Comparison of ENCODE assay signal across 2 cellular contexts in the genomic region with DNA sequence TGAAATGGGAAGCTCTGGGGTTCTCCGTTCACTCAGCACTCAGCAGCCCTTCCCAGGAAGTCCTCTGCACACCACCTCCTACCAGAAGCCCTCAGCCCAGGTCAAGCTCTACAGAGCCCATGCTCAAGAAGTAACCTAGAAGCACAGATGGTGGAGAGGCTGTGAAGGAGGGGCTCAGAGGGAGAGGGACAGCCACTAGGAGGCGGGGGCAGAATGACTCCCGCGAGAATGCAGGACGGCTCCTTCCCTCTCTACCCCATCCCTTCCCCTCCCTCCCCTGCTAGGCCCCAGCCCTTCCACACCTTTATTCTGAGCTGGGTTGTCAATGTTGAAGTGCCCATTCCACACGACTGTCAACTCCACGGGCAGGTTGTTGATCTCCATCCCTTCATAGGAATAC.
TF ChIP-seq lines count a peak whose summit lies in the region.

No MANE protein-coding gene starts in this region.

TF ChIP-seq in GM23338, 12 proteins besides CTCF, POLR2A, EP300 and RAD21:
- TF ChIP-seq, protein P1, sequence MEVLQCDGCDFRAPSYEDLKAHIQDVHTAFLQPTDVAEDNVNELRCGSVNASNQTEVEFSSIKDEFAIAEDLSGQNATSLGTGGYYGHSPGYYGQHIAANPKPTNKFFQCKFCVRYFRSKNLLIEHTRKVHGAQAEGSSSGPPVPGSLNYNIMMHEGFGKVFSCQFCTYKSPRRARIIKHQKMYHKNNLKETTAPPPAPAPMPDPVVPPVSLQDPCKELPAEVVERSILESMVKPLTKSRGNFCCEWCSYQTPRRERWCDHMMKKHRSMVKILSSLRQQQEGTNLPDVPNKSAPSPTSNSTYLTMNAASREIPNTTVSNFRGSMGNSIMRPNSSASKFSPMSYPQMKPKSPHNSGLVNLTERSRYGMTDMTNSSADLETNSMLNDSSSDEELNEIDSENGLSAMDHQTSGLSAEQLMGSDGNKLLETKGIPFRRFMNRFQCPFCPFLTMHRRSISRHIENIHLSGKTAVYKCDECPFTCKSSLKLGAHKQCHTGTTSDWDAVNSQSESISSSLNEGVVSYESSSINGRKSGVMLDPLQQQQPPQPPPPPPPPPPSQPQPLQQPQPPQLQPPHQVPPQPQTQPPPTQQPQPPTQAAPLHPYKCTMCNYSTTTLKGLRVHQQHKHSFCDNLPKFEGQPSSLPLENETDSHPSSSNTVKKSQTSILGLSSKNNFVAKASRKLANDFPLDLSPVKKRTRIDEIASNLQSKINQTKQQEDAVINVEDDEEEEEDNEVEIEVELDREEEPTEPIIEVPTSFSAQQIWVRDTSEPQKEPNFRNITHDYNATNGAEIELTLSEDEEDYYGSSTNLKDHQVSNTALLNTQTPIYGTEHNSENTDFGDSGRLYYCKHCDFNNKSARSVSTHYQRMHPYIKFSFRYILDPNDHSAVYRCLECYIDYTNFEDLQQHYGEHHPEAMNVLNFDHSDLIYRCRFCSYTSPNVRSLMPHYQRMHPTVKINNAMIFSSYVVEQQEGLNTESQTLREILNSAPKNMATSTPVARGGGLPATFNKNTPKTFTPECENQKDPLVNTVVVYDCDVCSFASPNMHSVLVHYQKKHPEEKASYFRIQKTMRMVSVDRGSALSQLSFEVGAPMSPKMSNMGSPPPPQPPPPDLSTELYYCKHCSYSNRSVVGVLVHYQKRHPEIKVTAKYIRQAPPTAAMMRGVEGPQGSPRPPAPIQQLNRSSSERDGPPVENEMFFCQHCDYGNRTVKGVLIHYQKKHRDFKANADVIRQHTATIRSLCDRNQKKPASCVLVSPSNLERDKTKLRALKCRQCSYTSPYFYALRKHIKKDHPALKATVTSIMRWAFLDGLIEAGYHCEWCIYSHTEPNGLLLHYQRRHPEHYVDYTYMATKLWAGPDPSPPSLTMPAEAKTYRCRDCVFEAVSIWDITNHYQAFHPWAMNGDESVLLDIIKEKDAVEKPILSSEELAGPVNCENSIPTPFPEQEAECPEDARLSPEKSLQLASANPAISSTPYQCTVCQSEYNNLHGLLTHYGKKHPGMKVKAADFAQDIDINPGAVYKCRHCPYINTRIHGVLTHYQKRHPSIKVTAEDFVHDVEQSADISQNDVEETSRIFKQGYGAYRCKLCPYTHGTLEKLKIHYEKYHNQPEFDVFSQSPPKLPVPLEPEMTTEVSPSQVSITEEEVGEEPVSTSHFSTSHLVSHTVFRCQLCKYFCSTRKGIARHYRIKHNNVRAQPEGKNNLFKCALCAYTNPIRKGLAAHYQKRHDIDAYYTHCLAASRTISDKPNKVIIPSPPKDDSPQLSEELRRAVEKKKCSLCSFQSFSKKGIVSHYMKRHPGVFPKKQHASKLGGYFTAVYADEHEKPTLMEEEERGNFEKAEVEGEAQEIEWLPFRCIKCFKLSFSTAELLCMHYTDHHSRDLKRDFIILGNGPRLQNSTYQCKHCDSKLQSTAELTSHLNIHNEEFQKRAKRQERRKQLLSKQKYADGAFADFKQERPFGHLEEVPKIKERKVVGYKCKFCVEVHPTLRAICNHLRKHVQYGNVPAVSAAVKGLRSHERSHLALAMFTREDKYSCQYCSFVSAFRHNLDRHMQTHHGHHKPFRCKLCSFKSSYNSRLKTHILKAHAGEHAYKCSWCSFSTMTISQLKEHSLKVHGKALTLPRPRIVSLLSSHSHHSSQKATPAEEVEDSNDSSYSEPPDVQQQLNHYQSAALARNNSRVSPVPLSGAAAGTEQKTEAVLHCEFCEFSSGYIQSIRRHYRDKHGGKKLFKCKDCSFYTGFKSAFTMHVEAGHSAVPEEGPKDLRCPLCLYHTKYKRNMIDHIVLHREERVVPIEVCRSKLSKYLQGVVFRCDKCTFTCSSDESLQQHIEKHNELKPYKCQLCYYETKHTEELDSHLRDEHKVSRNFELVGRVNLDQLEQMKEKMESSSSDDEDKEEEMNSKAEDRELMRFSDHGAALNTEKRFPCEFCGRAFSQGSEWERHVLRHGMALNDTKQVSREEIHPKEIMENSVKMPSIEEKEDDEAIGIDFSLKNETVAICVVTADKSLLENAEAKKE (CRISPR knock-in tag; IDR thresholded peaks at IDR 0.05): no peak
- TF ChIP-seq, protein P2, sequence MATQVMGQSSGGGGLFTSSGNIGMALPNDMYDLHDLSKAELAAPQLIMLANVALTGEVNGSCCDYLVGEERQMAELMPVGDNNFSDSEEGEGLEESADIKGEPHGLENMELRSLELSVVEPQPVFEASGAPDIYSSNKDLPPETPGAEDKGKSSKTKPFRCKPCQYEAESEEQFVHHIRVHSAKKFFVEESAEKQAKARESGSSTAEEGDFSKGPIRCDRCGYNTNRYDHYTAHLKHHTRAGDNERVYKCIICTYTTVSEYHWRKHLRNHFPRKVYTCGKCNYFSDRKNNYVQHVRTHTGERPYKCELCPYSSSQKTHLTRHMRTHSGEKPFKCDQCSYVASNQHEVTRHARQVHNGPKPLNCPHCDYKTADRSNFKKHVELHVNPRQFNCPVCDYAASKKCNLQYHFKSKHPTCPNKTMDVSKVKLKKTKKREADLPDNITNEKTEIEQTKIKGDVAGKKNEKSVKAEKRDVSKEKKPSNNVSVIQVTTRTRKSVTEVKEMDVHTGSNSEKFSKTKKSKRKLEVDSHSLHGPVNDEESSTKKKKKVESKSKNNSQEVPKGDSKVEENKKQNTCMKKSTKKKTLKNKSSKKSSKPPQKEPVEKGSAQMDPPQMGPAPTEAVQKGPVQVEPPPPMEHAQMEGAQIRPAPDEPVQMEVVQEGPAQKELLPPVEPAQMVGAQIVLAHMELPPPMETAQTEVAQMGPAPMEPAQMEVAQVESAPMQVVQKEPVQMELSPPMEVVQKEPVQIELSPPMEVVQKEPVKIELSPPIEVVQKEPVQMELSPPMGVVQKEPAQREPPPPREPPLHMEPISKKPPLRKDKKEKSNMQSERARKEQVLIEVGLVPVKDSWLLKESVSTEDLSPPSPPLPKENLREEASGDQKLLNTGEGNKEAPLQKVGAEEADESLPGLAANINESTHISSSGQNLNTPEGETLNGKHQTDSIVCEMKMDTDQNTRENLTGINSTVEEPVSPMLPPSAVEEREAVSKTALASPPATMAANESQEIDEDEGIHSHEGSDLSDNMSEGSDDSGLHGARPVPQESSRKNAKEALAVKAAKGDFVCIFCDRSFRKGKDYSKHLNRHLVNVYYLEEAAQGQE (IDR thresholded peaks at IDR 0.05; ENCODE audit: unreplicated experiment): no peak

TF ChIP-seq in WTC11, 78 proteins besides CTCF, POLR2A, EP300 and RAD21 (continued from another document):
- TF ChIP-seq OVOL2 (CRISPR knock-in tag; IDR thresholded peaks at IDR 0.05; ENCODE audit: borderline replicate concordance) (no peak), RELA (CRISPR knock-in tag; IDR thresholded peaks at IDR 0.05; ENCODE audit: borderline replicate concordance) (no peak), ELF4 (CRISPR knock-in tag; IDR thresholded peaks at IDR 0.05; ENCODE audit: low read depth) (no peak), ZNF416 (CRISPR knock-in tag; IDR thresholded peaks at IDR 0.05) (no peak), SP1 (CRISPR knock-in tag; conservative IDR thresholded peaks at IDR 0.05) (no peak), ETV6 (CRISPR knock-in tag; IDR thresholded peaks at IDR 0.05) (no peak), PRRX2 (CRISPR knock-in tag; IDR thresholded peaks at IDR 0.05) (no peak), GTF2I (CRISPR knock-in tag; conservative IDR thresholded peaks at IDR 0.05) (no peak), MYBL2 (CRISPR knock-in tag; IDR thresholded peaks at IDR 0.05) (no peak)
- TF ChIP-seq, protein P3, sequence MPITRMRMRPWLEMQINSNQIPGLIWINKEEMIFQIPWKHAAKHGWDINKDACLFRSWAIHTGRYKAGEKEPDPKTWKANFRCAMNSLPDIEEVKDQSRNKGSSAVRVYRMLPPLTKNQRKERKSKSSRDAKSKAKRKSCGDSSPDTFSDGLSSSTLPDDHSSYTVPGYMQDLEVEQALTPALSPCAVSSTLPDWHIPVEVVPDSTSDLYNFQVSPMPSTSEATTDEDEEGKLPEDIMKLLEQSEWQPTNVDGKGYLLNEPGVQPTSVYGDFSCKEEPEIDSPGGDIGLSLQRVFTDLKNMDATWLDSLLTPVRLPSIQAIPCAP (CRISPR knock-in tag; IDR thresholded peaks at IDR 0.05): no peak
- TF ChIP-seq, protein P4, sequence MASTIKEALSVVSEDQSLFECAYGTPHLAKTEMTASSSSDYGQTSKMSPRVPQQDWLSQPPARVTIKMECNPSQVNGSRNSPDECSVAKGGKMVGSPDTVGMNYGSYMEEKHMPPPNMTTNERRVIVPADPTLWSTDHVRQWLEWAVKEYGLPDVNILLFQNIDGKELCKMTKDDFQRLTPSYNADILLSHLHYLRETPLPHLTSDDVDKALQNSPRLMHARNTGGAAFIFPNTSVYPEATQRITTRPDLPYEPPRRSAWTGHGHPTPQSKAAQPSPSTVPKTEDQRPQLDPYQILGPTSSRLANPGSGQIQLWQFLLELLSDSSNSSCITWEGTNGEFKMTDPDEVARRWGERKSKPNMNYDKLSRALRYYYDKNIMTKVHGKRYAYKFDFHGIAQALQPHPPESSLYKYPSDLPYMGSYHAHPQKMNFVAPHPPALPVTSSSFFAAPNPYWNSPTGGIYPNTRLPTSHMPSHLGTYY (CRISPR knock-in tag; IDR thresholded peaks at IDR 0.05): no peak
- TF ChIP-seq, protein P5, sequence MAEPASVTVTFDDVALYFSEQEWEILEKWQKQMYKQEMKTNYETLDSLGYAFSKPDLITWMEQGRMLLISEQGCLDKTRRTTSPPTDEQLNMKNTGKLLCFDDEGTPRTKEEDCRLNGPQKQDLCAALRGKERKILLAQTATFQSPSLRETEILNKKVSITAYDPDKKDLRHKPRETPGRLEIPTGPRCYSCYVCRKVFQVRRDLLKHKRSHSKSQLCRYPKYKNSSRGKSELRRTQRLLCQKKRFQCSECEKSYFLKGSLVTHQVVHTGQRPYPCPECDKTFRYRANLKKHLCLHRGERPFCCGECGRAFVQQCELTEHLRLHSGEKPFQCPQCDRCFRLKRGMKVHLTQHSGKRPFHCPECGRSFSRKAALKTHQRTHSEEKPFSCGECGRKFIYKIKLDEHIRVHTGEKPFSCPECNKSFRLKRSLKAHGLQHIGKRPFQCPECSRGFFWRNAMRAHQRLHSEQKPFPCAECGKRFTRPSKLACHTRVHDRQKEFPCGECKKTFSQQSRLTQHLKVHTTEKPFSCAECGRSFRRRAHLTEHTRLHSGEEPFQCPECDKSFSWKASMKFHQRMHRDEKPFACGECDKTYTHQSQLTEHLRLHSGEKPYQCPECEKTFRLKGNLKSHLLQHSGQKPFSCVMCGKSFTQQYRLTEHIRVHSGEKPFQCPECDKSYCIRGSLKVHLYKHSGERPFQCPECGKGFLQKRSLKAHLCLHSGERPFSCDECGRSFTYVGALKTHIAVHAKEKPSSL (CRISPR knock-in tag; conservative IDR thresholded peaks at IDR 0.05): no peak
- TF ChIP-seq, protein P6, sequence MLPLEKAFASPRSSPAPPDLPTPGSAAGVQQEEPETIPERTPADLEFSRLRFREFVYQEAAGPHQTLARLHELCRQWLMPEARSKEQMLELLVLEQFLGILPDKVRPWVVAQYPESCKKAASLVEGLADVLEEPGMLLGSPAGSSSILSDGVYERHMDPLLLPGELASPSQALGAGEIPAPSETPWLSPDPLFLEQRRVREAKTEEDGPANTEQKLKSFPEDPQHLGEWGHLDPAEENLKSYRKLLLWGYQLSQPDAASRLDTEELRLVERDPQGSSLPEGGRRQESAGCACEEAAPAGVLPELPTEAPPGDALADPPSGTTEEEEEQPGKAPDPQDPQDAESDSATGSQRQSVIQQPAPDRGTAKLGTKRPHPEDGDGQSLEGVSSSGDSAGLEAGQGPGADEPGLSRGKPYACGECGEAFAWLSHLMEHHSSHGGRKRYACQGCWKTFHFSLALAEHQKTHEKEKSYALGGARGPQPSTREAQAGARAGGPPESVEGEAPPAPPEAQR (CRISPR knock-in tag; IDR thresholded peaks at IDR 0.05): no peak
- TF ChIP-seq, protein P7, sequence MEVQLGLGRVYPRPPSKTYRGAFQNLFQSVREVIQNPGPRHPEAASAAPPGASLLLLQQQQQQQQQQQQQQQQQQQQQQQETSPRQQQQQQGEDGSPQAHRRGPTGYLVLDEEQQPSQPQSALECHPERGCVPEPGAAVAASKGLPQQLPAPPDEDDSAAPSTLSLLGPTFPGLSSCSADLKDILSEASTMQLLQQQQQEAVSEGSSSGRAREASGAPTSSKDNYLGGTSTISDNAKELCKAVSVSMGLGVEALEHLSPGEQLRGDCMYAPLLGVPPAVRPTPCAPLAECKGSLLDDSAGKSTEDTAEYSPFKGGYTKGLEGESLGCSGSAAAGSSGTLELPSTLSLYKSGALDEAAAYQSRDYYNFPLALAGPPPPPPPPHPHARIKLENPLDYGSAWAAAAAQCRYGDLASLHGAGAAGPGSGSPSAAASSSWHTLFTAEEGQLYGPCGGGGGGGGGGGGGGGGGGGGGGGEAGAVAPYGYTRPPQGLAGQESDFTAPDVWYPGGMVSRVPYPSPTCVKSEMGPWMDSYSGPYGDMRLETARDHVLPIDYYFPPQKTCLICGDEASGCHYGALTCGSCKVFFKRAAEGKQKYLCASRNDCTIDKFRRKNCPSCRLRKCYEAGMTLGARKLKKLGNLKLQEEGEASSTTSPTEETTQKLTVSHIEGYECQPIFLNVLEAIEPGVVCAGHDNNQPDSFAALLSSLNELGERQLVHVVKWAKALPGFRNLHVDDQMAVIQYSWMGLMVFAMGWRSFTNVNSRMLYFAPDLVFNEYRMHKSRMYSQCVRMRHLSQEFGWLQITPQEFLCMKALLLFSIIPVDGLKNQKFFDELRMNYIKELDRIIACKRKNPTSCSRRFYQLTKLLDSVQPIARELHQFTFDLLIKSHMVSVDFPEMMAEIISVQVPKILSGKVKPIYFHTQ (CRISPR knock-in tag; IDR thresholded peaks at IDR 0.05): no peak
